ENCODE assay signal across 9 cellular contexts in genomic region chr3:154018100-154018696, GRCh38.
DNase-seq lines count a peak whose midpoint lies in the region; ATAC-seq and TF ChIP-seq lines count a peak whose summit lies in the region.
"Had no signal": no experiment of that assay in that cellular context is flagged by ENCODE, and none has a peak within 500 bp of the region (broad histone marks: within the 10 kb centered on the region; RNA-seq: fewer than 3 reads in every experiment).

No MANE protein-coding gene starts in this region.

- ATAC-seq in CD8-positive, alpha-beta T cell: no peak
- ATAC-seq in GM18909 (IDR thresholded peaks at IDR 0.05; ENCODE audit: poor library complexity, unreplicated experiment): peak; percentile 85
- peak; percentile 93 for ATAC-seq in HG03439 (IDR thresholded peaks at IDR 0.05; ENCODE audit: unreplicated experiment)
- ATAC-seq in RWPE2 (ENCODE audit: low read depth): no peak; the same call in 2 of the 3 replicates

- H3K9me3 ChIP-seq in CD8-positive, alpha-beta T cell (ENCODE audit: low read length): no peaks in the 10 kb centered on the region
- H3K9me3 ChIP-seq in RWPE2 (ENCODE audit: severe bottlenecking): no peaks in the 10 kb centered on the region
- H3K9me3 ChIP-seq in mammary epithelial cell (replicated peaks; ENCODE audit: insufficient read depth, low read length): no peaks in the 10 kb centered on the region
- H3K9me3 ChIP-seq: SJSA1 had no signal

- no peaks in the 10 kb centered on the region for H3K4me1 Mint-ChIP-seq in CD8-positive, alpha-beta T cell (ENCODE audit: low read depth)
- H3K4me1 Mint-ChIP-seq in osteocyte (ENCODE audit: unreplicated experiment): peaks cover 5% of the 10 kb centered on the region
- H3K4me1 Mint-ChIP-seq in activated T-helper 1 cell treated with anti-CD3 and anti-CD28 coated beads, Interleukin-12 subunit alpha, Interleukin-12 subunit beta, Interleukin-2, Interleukin-4 antibody, amounts not matched to agents 30 ng/mL and 10 ng/mL and 1 ng/mL, durations not matched to agents 14 hours and 24 hours and 36 hours (ENCODE audit: low read depth): no peaks in the 10 kb centered on the region

- peaks cover 5% of the 10 kb centered on the region for H3K27me3 Mint-ChIP-seq in CD8-positive, alpha-beta T cell (ENCODE audit: low read depth)
- peaks cover 10% of the 10 kb centered on the region for H3K27me3 Mint-ChIP-seq in osteocyte (ENCODE audit: unreplicated experiment)
- no peaks in the 10 kb centered on the region for H3K27me3 Mint-ChIP-seq in activated T-helper 1 cell treated with anti-CD3 and anti-CD28 coated beads, Interleukin-12 subunit alpha, Interleukin-12 subunit beta, Interleukin-2, Interleukin-4 antibody, amounts not matched to agents 30 ng/mL and 10 ng/mL and 1 ng/mL, durations not matched to agents 14 hours and 24 hours and 36 hours (ENCODE audit: insufficient read depth)

- TF ChIP-seq CTCF in CD8-positive, alpha-beta T cell (IDR thresholded peaks at IDR 0.05): no peak
- TF ChIP-seq CTCF in RWPE2 (IDR thresholded peaks at IDR 0.05; ENCODE audit: poor library complexity, severe bottlenecking) (peak; percentile 73), mammary epithelial cell (conservative IDR thresholded peaks at IDR 0.05 in 1 of 2, IDR thresholded peaks at IDR 0.05 in 1 of 2; ENCODE audit: extremely low read depth in 1 of 2, insufficient read depth in 1 of 2, low read depth in 1 of 2, low read length in 2 of 2) (peak; percentile 64 to 65), osteocyte (IDR thresholded peaks at IDR 0.05) (peak; percentile 54)

- POLR2A ChIA-PET in CD8-positive, alpha-beta T cell (lab: Charles Lee): no interaction called here

- BruUV-seq in mammary epithelial cell (replicated peaks; lab: Mats Ljungman, UMichigan): no TSS peak

- H4K20me1 ChIP-seq in mammary epithelial cell (ENCODE audit: insufficient read depth, low read length): no peaks in the 10 kb centered on the region

- no peaks in the 10 kb centered on the region for H3K79me2 ChIP-seq in mammary epithelial cell (ENCODE audit: insufficient read depth, low read length)

- no peak overlapping the region for H3K27ac ChIP-seq in CD8-positive, alpha-beta T cell (ENCODE audit: low read depth, low read length)
- no peak overlapping the region for H3K27ac ChIP-seq in RWPE2 (ENCODE audit: poor library complexity, severe bottlenecking)
- no peak overlapping the region for H3K27ac ChIP-seq in mammary epithelial cell (ENCODE audit: insufficient read depth, low read depth, low read length)
- H3K27ac ChIP-seq: SJSA1 had no signal

- DNase-seq in CD8-positive, alpha-beta T cell: peak in 5 of 7 experiments; percentile 1 to 27 (median 19)
- DNase-seq in RWPE2 (ENCODE audit: low spot score): no peak
- DNase-seq in mammary epithelial cell: no peak
- DNase-seq in osteocyte (ENCODE audit: extremely low spot score, unreplicated experiment): no peak
- no peak for DNase-seq in activated T-helper 1 cell treated with anti-CD3 and anti-CD28 coated beads, Interleukin-12 subunit alpha, Interleukin-12 subunit beta, Interleukin-2, Interleukin-4 antibody, amounts not matched to agents 30 ng/mL and 10 ng/mL and 1 ng/mL, durations not matched to agents 14 hours and 24 hours and 36 hours (ENCODE audit: low spot score)
- no peak for DNase-seq in cerebellum (ENCODE audit: low spot score)

- no peaks in the 10 kb centered on the region for H3K9me3 Mint-ChIP-seq in CD8-positive, alpha-beta T cell
- H3K9me3 Mint-ChIP-seq in osteocyte (ENCODE audit: unreplicated experiment): no peaks in the 10 kb centered on the region
- H3K9me3 Mint-ChIP-seq in activated T-helper 1 cell treated with anti-CD3 and anti-CD28 coated beads, Interleukin-12 subunit alpha, Interleukin-12 subunit beta, Interleukin-2, Interleukin-4 antibody, amounts not matched to agents 30 ng/mL and 10 ng/mL and 1 ng/mL, durations not matched to agents 14 hours and 24 hours and 36 hours: no peaks in the 10 kb centered on the region

- H3K36me3 Mint-ChIP-seq in CD8-positive, alpha-beta T cell: no peaks in the 10 kb centered on the region
- no peaks in the 10 kb centered on the region for H3K36me3 Mint-ChIP-seq in osteocyte (ENCODE audit: unreplicated experiment)
- no peaks in the 10 kb centered on the region for H3K36me3 Mint-ChIP-seq in activated T-helper 1 cell treated with anti-CD3 and anti-CD28 coated beads, Interleukin-12 subunit alpha, Interleukin-12 subunit beta, Interleukin-2, Interleukin-4 antibody, amounts not matched to agents 30 ng/mL and 10 ng/mL and 1 ng/mL, durations not matched to agents 14 hours and 24 hours and 36 hours (ENCODE audit: low read depth)

- WGBS in mammary epithelial cell (ENCODE audit: low coverage, missing lambda C conversion rate): 77% methylated on average over 3 of the region's 3 CpGs

- intact Hi-C loops in CD8-positive, alpha-beta T cell (cut with DNase I, micrococcal nuclease): loop anchor here (5.0 kb wide), 2 partner anchors 976 to 991 kb away; no protein-coding TSS in a partner anchor
- intact Hi-C loops in mammary epithelial cell (cut with micrococcal nuclease): no loop called here
- intact Hi-C loops in activated T-helper 1 cell treated with anti-CD3 and anti-CD28 coated beads, Interleukin-12 subunit alpha, Interleukin-12 subunit beta, Interleukin-2, Interleukin-4 antibody, amounts not matched to agents 30 ng/mL and 10 ng/mL and 1 ng/mL, durations not matched to agents 14 hours and 24 hours and 36 hours (cut with micrococcal nuclease): loop anchor here (1.0 to 5.0 kb wide), 2 partner anchors 976 to 992 kb away; no protein-coding TSS in a partner anchor

- H3K4me3 Mint-ChIP-seq in CD8-positive, alpha-beta T cell: no peak overlapping the region
- no peak overlapping the region for H3K4me3 Mint-ChIP-seq in osteocyte (ENCODE audit: unreplicated experiment)
- H3K4me3 Mint-ChIP-seq in activated T-helper 1 cell treated with anti-CD3 and anti-CD28 coated beads, Interleukin-12 subunit alpha, Interleukin-12 subunit beta, Interleukin-2, Interleukin-4 antibody, amounts not matched to agents 30 ng/mL and 10 ng/mL and 1 ng/mL, durations not matched to agents 14 hours and 24 hours and 36 hours: no peak overlapping the region

- no peak overlapping the region for H3K9ac ChIP-seq in mammary epithelial cell (ENCODE audit: insufficient read depth, low read length)

- H3K27me3 ChIP-seq in CD8-positive, alpha-beta T cell (ENCODE audit: insufficient read depth, low read length): no peaks in the 10 kb centered on the region
- H3K27me3 ChIP-seq in RWPE2 (ENCODE audit: insufficient read depth, poor library complexity, severe bottlenecking): no peaks in the 10 kb centered on the region
- H3K27me3 ChIP-seq in mammary epithelial cell (ENCODE audit: insufficient read depth, low read length): no peaks in the 10 kb centered on the region
- H3K27me3 ChIP-seq: SJSA1 had no signal

- no peaks in the 10 kb centered on the region for H3K36me3 ChIP-seq in CD8-positive, alpha-beta T cell (ENCODE audit: insufficient read depth, low read length)
- H3K36me3 ChIP-seq in RWPE2 (ENCODE audit: low read depth) (no peaks in the 10 kb centered on the region), mammary epithelial cell (ENCODE audit: insufficient read depth, low read length) (no peaks in the 10 kb centered on the region)
- H3K36me3 ChIP-seq: SJSA1 had no signal

- H2AFZ ChIP-seq in mammary epithelial cell (ENCODE audit: low read depth, low read length): no peak overlapping the region

- H3K4me3 ChIP-seq in CD8-positive, alpha-beta T cell (ENCODE audit: low read depth, low read length): no peak overlapping the region
- H3K4me3 ChIP-seq in RWPE2 (ENCODE audit: severe bottlenecking) (no peak overlapping the region), mammary epithelial cell (replicated peaks in 1 of 3; ENCODE audit: insufficient read depth in 1 of 3, low read depth in 2 of 3, low read length in 3 of 3) (no peak overlapping the region)
- H3K4me3 ChIP-seq: SJSA1 had no signal

- in situ Hi-C loops in mammary epithelial cell (cut with MboI; ENCODE audit: low sequenced_read_pairs in 2 of 2): no loop called here

- dilution Hi-C loops in mammary epithelial cell (cut with HindIII; ENCODE audit: low sequenced_read_pairs): no loop called here

- H3K4me1 ChIP-seq in CD8-positive, alpha-beta T cell (ENCODE audit: insufficient read depth, low read length): no peaks in the 10 kb centered on the region
- H3K4me1 ChIP-seq in RWPE2 (ENCODE audit: insufficient read depth, poor library complexity, severe bottlenecking) (no peaks in the 10 kb centered on the region), mammary epithelial cell (ENCODE audit: insufficient read depth, low read length) (no peaks in the 10 kb centered on the region)
- H3K4me1 ChIP-seq: SJSA1 had no signal

- H3K27ac Mint-ChIP-seq in CD8-positive, alpha-beta T cell: no peak overlapping the region
- H3K27ac Mint-ChIP-seq in osteocyte (ENCODE audit: unreplicated experiment): no peak overlapping the region
- H3K27ac Mint-ChIP-seq in activated T-helper 1 cell treated with anti-CD3 and anti-CD28 coated beads, Interleukin-12 subunit alpha, Interleukin-12 subunit beta, Interleukin-2, Interleukin-4 antibody, amounts not matched to agents 30 ng/mL and 10 ng/mL and 1 ng/mL, durations not matched to agents 14 hours and 24 hours and 36 hours: no peak overlapping the region

- no peak overlapping the region for H3K4me2 ChIP-seq in mammary epithelial cell (ENCODE audit: insufficient read depth, low read depth, low read length)

- CTCF ChIA-PET in CD8-positive, alpha-beta T cell (lab: Charles Lee): interaction anchor here (1.1 to 2.0 kb wide), 2 partner anchors 252 to 992 kb away, joined by 3 to 6 read pairs; no protein-coding TSS in a partner anchor
- CTCF ChIA-PET in mammary epithelial cell (lab: Charles Lee; ENCODE audit: low non-redundant PET): interaction anchor here (0.6 kb wide), 1 partner anchor 32 kb away, joined by 3 read pairs; no protein-coding TSS in a partner anchor

Comparison
In these comparisons a context has a peak if more than half of its experiments do, and no peak if none do; other contexts are left out.
1. ATAC-seq: peak in GM18909 (single experiment) and HG03439 (single experiment); none in CD8-positive, alpha-beta T cell (single experiment) and RWPE2 (single experiment).
2. DNase-seq: peak in CD8-positive, alpha-beta T cell (5 of 7); none in RWPE2 (single experiment), mammary epithelial cell (single experiment), osteocyte (single experiment), activated T-helper 1 cell treated with anti-CD3 and anti-CD28 coated beads, Interleukin-12 subunit alpha, Interleukin-12 subunit beta, Interleukin-2, Interleukin-4 antibody, amounts not matched to agents 30 ng/mL and 10 ng/mL and 1 ng/mL, durations not matched to agents 14 hours and 24 hours and 36 hours (single experiment) and cerebellum (single experiment).